ENCODE assay signal across 8 cellular contexts in the genomic region with DNA sequence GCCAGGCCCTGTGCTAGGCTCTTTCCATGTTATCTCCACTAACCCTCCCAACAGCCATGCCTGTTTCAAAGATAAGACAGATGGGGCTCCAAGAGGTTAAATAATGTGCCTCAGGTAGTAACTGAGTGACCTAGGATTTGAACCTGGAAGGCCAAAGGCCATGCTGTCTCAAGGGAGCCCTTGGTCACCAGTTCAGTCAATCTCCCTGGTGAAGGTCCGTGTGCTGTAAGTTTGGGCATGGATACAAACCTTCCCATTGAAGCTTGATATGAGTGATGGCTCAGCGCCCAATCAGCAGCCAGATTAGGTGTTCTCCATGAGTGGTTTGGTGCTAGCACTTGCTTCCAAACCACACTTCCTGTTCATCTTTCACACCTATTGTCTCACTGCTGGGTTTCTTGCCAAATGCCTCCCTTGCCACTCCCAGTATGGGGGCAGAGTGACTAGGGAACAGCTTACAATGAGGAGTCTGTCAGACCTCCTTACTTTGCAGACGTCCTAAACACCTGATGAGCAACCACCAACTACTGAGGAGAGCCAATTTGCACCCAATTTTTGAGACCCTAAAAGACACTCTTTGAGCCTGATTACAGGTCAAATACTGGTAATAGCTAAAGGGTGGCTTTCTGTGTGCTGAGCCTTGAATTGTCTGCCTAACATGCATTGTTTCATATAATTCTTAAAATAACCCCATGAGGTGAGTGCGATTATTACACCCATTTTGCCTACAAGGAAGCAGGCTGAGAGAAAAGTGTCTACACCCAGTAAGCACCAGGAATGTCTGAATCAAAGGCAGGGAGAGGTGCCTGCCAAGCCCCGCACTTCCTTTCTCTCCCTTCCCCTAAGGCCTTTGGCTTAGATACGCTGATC. TPM values are rescaled to one million over a fixed set of nuclear protein-coding genes. Genes with fewer than 3 reads are reported as not detected.
DNase-seq lines count a peak whose midpoint lies in the region; ATAC-seq and TF ChIP-seq lines count a peak whose summit lies in the region.

No MANE protein-coding gene starts in this region.

- no peaks in the 10 kb centered on the region; the same call in 1 of the 2 replicates for H3K4me1 ChIP-seq in IMR-90 (ENCODE audit: control insufficient read depth, insufficient read depth, low read length)
- peaks cover 54 to 57% of the 10 kb centered on the region in 2 donors for H3K4me1 ChIP-seq in duodenal mucosa (ENCODE audit: control insufficient read depth in 1 of 2, insufficient read depth in 2 of 2, low read length in 2 of 2)
- H3K4me1 ChIP-seq in esophagus muscularis mucosa: peaks cover 0 to 19% (median 7%) of the 10 kb centered on the region in 4 donors

- H3K56ac ChIP-seq in IMR-90 (ENCODE audit: extremely low read depth, insufficient read depth, low read length): no peak overlapping the region

- H2BK5ac ChIP-seq in IMR-90 (ENCODE audit: low read depth, low read length, poor library complexity, severe bottlenecking): no peak overlapping the region

- peaks cover 27% of the 10 kb centered on the region for H3K4me1 Mint-ChIP-seq in WTC11
- H3K4me1 Mint-ChIP-seq in neural crest cell: peaks cover 10% of the 10 kb centered on the region

- no peaks in the 10 kb centered on the region for H3K79me1 ChIP-seq in IMR-90 (ENCODE audit: low read depth in 1 of 2, low read length in 2 of 2)

- no peak overlapping the region for H3K18ac ChIP-seq in IMR-90 (ENCODE audit: low read depth, low read length)

- H3K9me1 ChIP-seq in IMR-90 (ENCODE audit: insufficient read depth, low read length): 0 out of 2 replicates have a peak, but pooled peaks cover 5% of the 10 kb centered on the region

- H3K27me3 ChIP-seq in IMR-90 (ENCODE audit: control insufficient read depth, insufficient read depth, low read length): no peaks in the 10 kb centered on the region
- no peaks in the 10 kb centered on the region for H3K27me3 ChIP-seq in duodenal mucosa (ENCODE audit: control insufficient read depth in 1 of 2, insufficient read depth in 2 of 2, low read length in 2 of 2)
- no peaks in the 10 kb centered on the region for H3K27me3 ChIP-seq in esophagus muscularis mucosa

- H3K23ac ChIP-seq in IMR-90 (ENCODE audit: low read depth, low read length): no peak overlapping the region

- H2AFZ ChIP-seq in IMR-90 (replicated peaks; ENCODE audit: low read length, poor library complexity): peak overlapping the region; percentile 53

- no peak overlapping the region for H4K5ac ChIP-seq in IMR-90 (ENCODE audit: low read depth, low read length)

- H3K4me3 ChIP-seq in IMR-90 (ENCODE audit: insufficient read depth, low read depth, low read length) (no peak overlapping the region), duodenal mucosa (ENCODE audit: low read depth in 1 of 2, low read length in 2 of 2) (peak overlapping the region in 1 of 2 donors; percentile 32), esophagus muscularis mucosa (no peak overlapping the region)

- H2BK20ac ChIP-seq in IMR-90 (ENCODE audit: low read depth, low read length): no peak overlapping the region

- H2AK5ac ChIP-seq in IMR-90 (ENCODE audit: low read depth, low read length): peak overlapping the region; percentile 3; the same call in 1 of the 2 replicates

- no peak for TF ChIP-seq RAD21 in IMR-90 (IDR thresholded peaks at IDR 0.05; ENCODE audit: low read length)

- POLR2A ChIA-PET in IMR-90 (lab: Charles Lee; ENCODE audit: unreplicated experiment) (no interaction called here), WTC11 (lab: Charles Lee) (no interaction called here)

- DNase-seq in A172 (ENCODE audit: low spot score) (peak; percentile 83), IMR-90 (peak; percentile 34), WTC11 (ENCODE audit: low spot score) (no peak), neural crest cell (ENCODE audit: low read depth, low spot score) (no peak), esophagus muscularis mucosa (ENCODE audit: extremely low spot score) (no peak)

- in situ Hi-C loops in IMR-90 (cut with MboI; ENCODE audit: low sequenced_read_pairs): no loop called here

- H2BK120ac ChIP-seq in IMR-90 (ENCODE audit: low read depth, low read length): no peak overlapping the region

- H4K91ac ChIP-seq in IMR-90 (ENCODE audit: insufficient read depth, low read depth, low read length): no peak overlapping the region

- BruUV-seq in IMR-90 (replicated peaks; lab: Mats Ljungman, UMichigan): no TSS peak

- H3K36me3 Mint-ChIP-seq in WTC11 (no peaks in the 10 kb centered on the region), neural crest cell (ENCODE audit: low read depth) (no peaks in the 10 kb centered on the region)

- H4K20me1 ChIP-seq in IMR-90 (ENCODE audit: insufficient read depth, low read length): no peaks in the 10 kb centered on the region

- no peaks in the 10 kb centered on the region for H3K9me3 ChIP-seq in IMR-90 (ENCODE audit: control insufficient read depth, insufficient read depth, low read length)
- no peaks in the 10 kb centered on the region for H3K9me3 ChIP-seq in duodenal mucosa (ENCODE audit: control insufficient read depth in 1 of 2, low read length in 2 of 2)
- no peaks in the 10 kb centered on the region for H3K9me3 ChIP-seq in esophagus muscularis mucosa

- H3K27ac Mint-ChIP-seq in WTC11: no peak overlapping the region
- H3K27ac Mint-ChIP-seq in neural crest cell (ENCODE audit: unreplicated experiment): no peak overlapping the region

- no peak overlapping the region; the same call in 1 of the 2 replicates for H3K14ac ChIP-seq in IMR-90 (replicated peaks; ENCODE audit: low read depth, low read length)

- H3K4me3 Mint-ChIP-seq in WTC11 (no peak overlapping the region), neural crest cell (no peak overlapping the region)

- H3K27me3 Mint-ChIP-seq in WTC11 (ENCODE audit: low read depth): no peaks in the 10 kb centered on the region; the same call in 1 of the 2 replicates
- H3K27me3 Mint-ChIP-seq in neural crest cell (ENCODE audit: low read depth): no peaks in the 10 kb centered on the region

- 89% methylated on average over 3 of the region's 6 CpGs; no CpG with 5 or more reads in 1 of the 2 experiments for WGBS in IMR-90 (ENCODE audit: extremely low coverage in 2 of 2, insufficient read length in 1 of 2), 2 experiments
- WGBS in esophagus muscularis mucosa: 89% methylated on average over 6 of the region's 6 CpGs

- H3K27ac ChIP-seq in IMR-90 (ENCODE audit: insufficient read depth, low read length) (no peak overlapping the region), duodenal mucosa (ENCODE audit: low read depth, low read length) (peak overlapping the region; percentile 76), esophagus muscularis mucosa (replicated peaks in 1 of 4) (no peak overlapping the region)

- CTCF ChIA-PET in IMR-90 (lab: Yijun Ruan, JAX) (interaction anchor here (0.6 kb wide), 1 partner anchor 271 kb away, joined by 3 read pairs; no protein-coding TSS in a partner anchor), WTC11 (lab: Charles Lee) (interaction anchor here (0.8 kb wide), 1 partner anchor 11 kb away, joined by 4 read pairs; no protein-coding TSS in a partner anchor)

- H2AK9ac ChIP-seq in IMR-90 (replicated peaks; ENCODE audit: low read depth, low read length, poor library complexity): no peak overlapping the region

- ATAC-seq in GM18498 (IDR thresholded peaks at IDR 0.05; ENCODE audit: unreplicated experiment) (peak; percentile 57), IMR-90 (ENCODE audit: low read depth) (no peak), WTC11 (peak; percentile 84), HG03520 (IDR thresholded peaks at IDR 0.05; ENCODE audit: unreplicated experiment) (no peak)

- H3K4me2 ChIP-seq in IMR-90 (ENCODE audit: low read depth, low read length): no peak overlapping the region

- no peak overlapping the region for H4K8ac ChIP-seq in IMR-90 (ENCODE audit: low read depth in 2 of 2, low read length in 2 of 2)

- H3K9ac ChIP-seq in IMR-90 (ENCODE audit: low read depth, low read length) (no peak overlapping the region), duodenal mucosa (ENCODE audit: low read depth in 1 of 2, low read length in 2 of 2) (peak overlapping the region; percentile 28 to 55)

- dilution Hi-C loops in IMR-90 (cut with HindIII; ENCODE audit: low sequenced_read_pairs, unreplicated experiment): no loop called here

- no peak; the same call in 1 of the 2 replicates for TF ChIP-seq CTCF in IMR-90 (conservative IDR thresholded peaks at IDR 0.05; ENCODE audit: low read depth, low read length)
- no peak for TF ChIP-seq CTCF in WTC11 (IDR thresholded peaks at IDR 0.05)
- peak; percentile 54 for TF ChIP-seq CTCF in neural crest cell (conservative IDR thresholded peaks at IDR 0.05)
- peak in 1 of 3 experiments; percentile 20 for TF ChIP-seq CTCF in esophagus muscularis mucosa (IDR thresholded peaks at IDR 0.05)

- H3K9me3 Mint-ChIP-seq in WTC11: peaks cover 3% of the 10 kb centered on the region; the same call in 1 of the 2 replicates
- no peaks in the 10 kb centered on the region for H3K9me3 Mint-ChIP-seq in neural crest cell

- H3K36me3 ChIP-seq in IMR-90 (ENCODE audit: control insufficient read depth, insufficient read depth, low read length) (no peaks in the 10 kb centered on the region), duodenal mucosa (ENCODE audit: control insufficient read depth in 1 of 2, insufficient read depth in 2 of 2, low read length in 2 of 2) (no peaks in the 10 kb centered on the region), esophagus muscularis mucosa (no peaks in the 10 kb centered on the region)

- no peak overlapping the region for H2BK15ac ChIP-seq in IMR-90 (ENCODE audit: low read depth, low read length)

- TF ChIP-seq POLR2A in IMR-90 (IDR thresholded peaks at IDR 0.05; ENCODE audit: low read depth, low read length): no peak
- TF ChIP-seq POLR2A in esophagus muscularis mucosa (IDR thresholded peaks at IDR 0.05; ENCODE audit: low read depth): no peak

- intact Hi-C loops in IMR-90 (cut with micrococcal nuclease) (no loop called here), esophagus muscularis mucosa (cut with DNase I) (loop anchor here (5.0 kb wide), 1 partner anchor 43 kb away; no protein-coding TSS in a partner anchor)

- no peak overlapping the region for H3K4ac ChIP-seq in IMR-90 (ENCODE audit: low read depth, low read length)

- no peak for TF ChIP-seq EP300 in esophagus muscularis mucosa (IDR thresholded peaks at IDR 0.05)

RNA-seq across cellular contexts. Expression of a gene that starts 48.5 kb away (rescaled TPM):
- 0.89 and 2.2 TPM in 2 replicates for total RNA-seq in A172 (2014; rRNA removed; shearing (Covaris generic))
- total RNA-seq in IMR-90 (2012; rRNA removed) (53.6 and 86.7 TPM in 2 replicates), WTC11 (2021) (23.9 to 57.4 TPM (median 50.8 TPM) in 3 replicates), neural crest cell (3.8 and 5.8 TPM in 2 replicates), esophagus muscularis mucosa (100 to 1,000 TPM in 2 of 4 donors, 10 to 100 TPM in 2; 68.6 to 695 (median 143) TPM)
- polyA plus RNA-seq in IMR-90 (2012; rRNA removed): 171 and 406 TPM in 2 replicates
- polyA plus RNA-seq in IMR-90 (2012; cell fraction: cytosol; rRNA removed): 405 and 665 TPM in 2 replicates
- 1,840 and 2,271 TPM in 2 replicates for polyA plus RNA-seq in IMR-90 (2012; cell fraction: nucleus; rRNA removed; ENCODE audit: low replicate concordance)

RNA-seq across cellular contexts. Expression of a gene that starts 53.7 kb away (rescaled TPM):
- total RNA-seq in A172 (2014; rRNA removed; shearing (Covaris generic)): 155 and 159 TPM in 2 replicates
- total RNA-seq in IMR-90 (2012; rRNA removed): 327 and 441 TPM in 2 replicates
- polyA plus RNA-seq in IMR-90 (2012; rRNA removed): 244 and 254 TPM in 2 replicates
- 142 and 290 TPM in 2 replicates for polyA plus RNA-seq in IMR-90 (2012; cell fraction: cytosol; rRNA removed)
- 69.6 and 90.7 TPM in 2 replicates for polyA plus RNA-seq in IMR-90 (2012; cell fraction: nucleus; rRNA removed; ENCODE audit: low replicate concordance)
- 214 to 234 TPM (median 220 TPM) in 3 replicates for total RNA-seq in WTC11 (2021)
- total RNA-seq in neural crest cell: 178 and 186 TPM in 2 replicates
- total RNA-seq in esophagus muscularis mucosa: 100 to 1,000 TPM; 115 to 164 (median 129) TPM

Comparison
In these comparisons a context has a peak if more than half of its experiments do, and no peak if none do; other contexts are left out.
1. DNase-seq: peak in A172 (single experiment) and IMR-90 (single experiment); none in WTC11 (single experiment), neural crest cell (single experiment) and esophagus muscularis mucosa (single experiment).
2. ATAC-seq: peak in GM18498 (single experiment) and WTC11 (single experiment); none in IMR-90 (single experiment) and HG03520 (single experiment).